8 cellular contexts compared by ENCODE assay signal in the genomic region with DNA sequence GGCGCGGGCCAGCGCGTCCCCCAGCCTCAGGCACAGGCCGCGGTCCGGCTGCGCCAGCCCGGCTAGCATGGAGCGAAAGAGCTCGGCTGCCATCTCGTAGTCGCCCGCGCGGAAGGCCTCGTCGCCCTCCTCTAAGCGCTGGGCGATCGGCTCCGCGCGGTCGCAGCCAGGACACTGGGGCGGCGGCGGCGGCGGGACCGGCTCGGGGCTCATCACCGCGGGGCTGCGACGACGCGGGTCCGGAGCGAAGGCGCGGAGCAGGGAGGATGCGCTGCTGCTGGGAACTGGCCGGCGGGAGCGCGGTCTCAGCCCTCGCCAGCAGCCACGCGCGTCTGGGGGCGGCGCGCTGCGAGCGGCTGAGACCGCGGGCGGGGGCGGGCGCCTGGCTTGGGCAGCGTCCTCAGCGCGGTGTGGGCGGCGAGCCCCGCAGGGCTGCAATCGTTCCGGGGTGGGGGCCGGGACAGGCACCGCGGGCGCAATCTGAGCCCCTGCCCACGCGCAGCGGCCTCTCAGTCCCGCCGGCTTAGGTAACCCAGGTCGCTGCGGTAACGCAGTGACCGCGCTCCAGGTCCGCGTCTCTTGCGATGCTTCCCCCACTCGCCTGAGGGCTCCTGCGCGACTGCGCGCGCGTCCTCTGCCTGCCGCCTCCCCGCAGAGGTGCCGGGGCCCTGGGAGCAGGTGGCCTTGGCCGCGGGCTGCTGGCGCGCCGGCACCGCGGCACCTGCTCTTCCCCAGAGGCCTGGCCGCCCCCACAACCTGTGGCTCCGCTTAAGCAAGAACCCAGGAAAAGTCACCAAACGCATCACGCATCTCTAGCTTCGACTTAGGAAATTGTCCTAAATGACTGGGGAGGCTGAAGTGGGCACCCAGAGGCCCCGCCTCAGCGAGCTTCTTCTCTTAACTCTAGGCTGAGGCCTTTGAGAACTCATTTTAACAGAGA. TPM values are rescaled to one million over a fixed set of nuclear protein-coding genes. Genes with fewer than 3 reads are reported as not detected.
DNase-seq lines count a peak whose midpoint lies in the region; ATAC-seq and TF ChIP-seq lines count a peak whose summit lies in the region.

A gene (minus strand): TSS at position 621 of the 940 bp plus-strand sequence. CDS start 408 bp downstream, at position 213.

- TF ChIP-seq CTCF in endodermal cell (conservative IDR thresholded peaks at IDR 0.05) (no peak), mucosa of descending colon (IDR thresholded peaks at IDR 0.05) (no peak), upper lobe of right lung (IDR thresholded peaks at IDR 0.05) (no peak)

- intact Hi-C loops in mucosa of descending colon (cut with DNase I, micrococcal nuclease) = no loop called here
- intact Hi-C loops in upper lobe of right lung (cut with DNase I) = no loop called here

- peaks cover 3% of the 10 kb centered on the region for H3K4me1 Mint-ChIP-seq in activated naive CD4-positive, alpha-beta T cell treated with anti-CD3 and anti-CD28 coated beads, Interleukin-2, amount 50 U/mL, for 24 hours
- H3K4me1 Mint-ChIP-seq in endodermal cell = no peaks in the 10 kb centered on the region

- 1 to 2% methylated on average over 22 to 110 of the region's 110 CpGs for WGBS in endodermal cell (ENCODE audit: insufficient coverage in 1 of 2, insufficient read length in 1 of 2), 2 experiments

- H3K36me3 Mint-ChIP-seq in activated naive CD4-positive, alpha-beta T cell treated with anti-CD3 and anti-CD28 coated beads, Interleukin-2, amount 50 U/mL, for 24 hours = peaks cover 3% of the 10 kb centered on the region
- peaks cover 2% of the 10 kb centered on the region for H3K36me3 Mint-ChIP-seq in endodermal cell (ENCODE audit: low read depth)

- no peak within 1 kb of the TSS for H3K27ac Mint-ChIP-seq in activated naive CD4-positive, alpha-beta T cell treated with anti-CD3 and anti-CD28 coated beads, Interleukin-2, amount 50 U/mL, for 24 hours
- no peak within 1 kb of the TSS for H3K27ac Mint-ChIP-seq in endodermal cell

- no peak for DNase-seq in activated naive CD4-positive, alpha-beta T cell (lab: John Stamatoyannopoulos, UW)
- DNase-seq in endodermal cell (peak; percentile 69), mucosa of descending colon (peak in 1 of 3 donors; percentile 38), upper lobe of right lung (peak; percentile 83)

- H3K4me3 ChIP-seq in endodermal cell (ENCODE audit: low read length) = peak within 1 kb of the TSS; percentile 61
- no peak within 1 kb of the TSS for H3K4me3 ChIP-seq in mucosa of descending colon
- H3K4me3 ChIP-seq in upper lobe of right lung = peak within 1 kb of the TSS; percentile 53

- H3K27me3 Mint-ChIP-seq in activated naive CD4-positive, alpha-beta T cell treated with anti-CD3 and anti-CD28 coated beads, Interleukin-2, amount 50 U/mL, for 24 hours = peaks cover 46% of the 10 kb centered on the region
- H3K27me3 Mint-ChIP-seq in endodermal cell (ENCODE audit: insufficient read depth) = peaks cover 67% of the 10 kb centered on the region

- H3K9ac ChIP-seq in endodermal cell (ENCODE audit: extremely low read depth, low read length, poor library complexity, severe bottlenecking) = no peak within 1 kb of the TSS

- H3K36me3 ChIP-seq in endodermal cell (ENCODE audit: control insufficient read depth, insufficient read depth, low read length) (no peaks in the 10 kb centered on the region), mucosa of descending colon (ENCODE audit: low read depth) (no peaks in the 10 kb centered on the region), upper lobe of right lung (no peaks in the 10 kb centered on the region)

- H3K4me3 Mint-ChIP-seq in activated naive CD4-positive, alpha-beta T cell treated with anti-CD3 and anti-CD28 coated beads, Interleukin-2, amount 50 U/mL, for 24 hours = peak within 1 kb of the TSS; percentile 55
- peak within 1 kb of the TSS; percentile 41 for H3K4me3 Mint-ChIP-seq in endodermal cell

- H3K27ac ChIP-seq in endodermal cell (ENCODE audit: low read depth, low read length) (no peak within 1 kb of the TSS), upper lobe of right lung (peak within 1 kb of the TSS; percentile 47)

- H3K9me3 Mint-ChIP-seq in activated naive CD4-positive, alpha-beta T cell treated with anti-CD3 and anti-CD28 coated beads, Interleukin-2, amount 50 U/mL, for 24 hours = peaks cover 11% of the 10 kb centered on the region
- H3K9me3 Mint-ChIP-seq in endodermal cell = peaks cover 19% of the 10 kb centered on the region

- peaks cover 14% of the 10 kb centered on the region for H3K9me3 ChIP-seq in endodermal cell (ENCODE audit: control insufficient read depth, low read length)
- peaks cover 10% of the 10 kb centered on the region for H3K9me3 ChIP-seq in mucosa of descending colon
- H3K9me3 ChIP-seq in upper lobe of right lung = no peaks in the 10 kb centered on the region

- H3K4me1 ChIP-seq in endodermal cell (ENCODE audit: control insufficient read depth, insufficient read depth, low read length) (no peaks in the 10 kb centered on the region), mucosa of descending colon (ENCODE audit: low read depth) (no peaks in the 10 kb centered on the region), upper lobe of right lung (peaks cover 4% of the 10 kb centered on the region)

- ATAC-seq in mucosa of descending colon (peak; percentile 28), upper lobe of right lung (peak; percentile 87), GM18870 (IDR thresholded peaks at IDR 0.05; ENCODE audit: unreplicated experiment) (no peak)
- no peak for ATAC-seq in activated CD4-positive, CD25-positive, alpha-beta regulatory T cell treated with anti-CD3 and anti-CD28 coated beads, Interleukin-2, amount 50 U/mL, for 24 hours

- H3K27me3 ChIP-seq in endodermal cell (ENCODE audit: control insufficient read depth, insufficient read depth, low read length, poor library complexity, severe bottlenecking) = peaks cover 61% of the 10 kb centered on the region
- peaks cover 46% of the 10 kb centered on the region for H3K27me3 ChIP-seq in upper lobe of right lung

TF ChIP-seq in PFSK-1, 5 proteins besides CTCF, POLR2A, EP300 and RAD21:
- TF ChIP-seq SIN3A (IDR thresholded peaks at IDR 0.05; ENCODE audit: borderline replicate concordance, insufficient read depth, low read length) (no peak), FOXP2 (optimal IDR thresholded peaks at IDR 0.05; ENCODE audit: borderline replicate concordance, extremely low read depth, extremely low read length, insufficient read depth) (peak; percentile 30), POLR2AphosphoS5 (IDR thresholded peaks at IDR 0.05; ENCODE audit: low read depth, low read length) (no peak), TAF1 (IDR thresholded peaks at IDR 0.05; ENCODE audit: borderline replicate concordance, insufficient read depth, low read length) (no peak)
- TF ChIP-seq, protein P1, sequence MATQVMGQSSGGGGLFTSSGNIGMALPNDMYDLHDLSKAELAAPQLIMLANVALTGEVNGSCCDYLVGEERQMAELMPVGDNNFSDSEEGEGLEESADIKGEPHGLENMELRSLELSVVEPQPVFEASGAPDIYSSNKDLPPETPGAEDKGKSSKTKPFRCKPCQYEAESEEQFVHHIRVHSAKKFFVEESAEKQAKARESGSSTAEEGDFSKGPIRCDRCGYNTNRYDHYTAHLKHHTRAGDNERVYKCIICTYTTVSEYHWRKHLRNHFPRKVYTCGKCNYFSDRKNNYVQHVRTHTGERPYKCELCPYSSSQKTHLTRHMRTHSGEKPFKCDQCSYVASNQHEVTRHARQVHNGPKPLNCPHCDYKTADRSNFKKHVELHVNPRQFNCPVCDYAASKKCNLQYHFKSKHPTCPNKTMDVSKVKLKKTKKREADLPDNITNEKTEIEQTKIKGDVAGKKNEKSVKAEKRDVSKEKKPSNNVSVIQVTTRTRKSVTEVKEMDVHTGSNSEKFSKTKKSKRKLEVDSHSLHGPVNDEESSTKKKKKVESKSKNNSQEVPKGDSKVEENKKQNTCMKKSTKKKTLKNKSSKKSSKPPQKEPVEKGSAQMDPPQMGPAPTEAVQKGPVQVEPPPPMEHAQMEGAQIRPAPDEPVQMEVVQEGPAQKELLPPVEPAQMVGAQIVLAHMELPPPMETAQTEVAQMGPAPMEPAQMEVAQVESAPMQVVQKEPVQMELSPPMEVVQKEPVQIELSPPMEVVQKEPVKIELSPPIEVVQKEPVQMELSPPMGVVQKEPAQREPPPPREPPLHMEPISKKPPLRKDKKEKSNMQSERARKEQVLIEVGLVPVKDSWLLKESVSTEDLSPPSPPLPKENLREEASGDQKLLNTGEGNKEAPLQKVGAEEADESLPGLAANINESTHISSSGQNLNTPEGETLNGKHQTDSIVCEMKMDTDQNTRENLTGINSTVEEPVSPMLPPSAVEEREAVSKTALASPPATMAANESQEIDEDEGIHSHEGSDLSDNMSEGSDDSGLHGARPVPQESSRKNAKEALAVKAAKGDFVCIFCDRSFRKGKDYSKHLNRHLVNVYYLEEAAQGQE (IDR thresholded peaks at IDR 0.05; ENCODE audit: insufficient read depth in 1 of 2, low read depth in 2 of 2, low read length in 2 of 2) = no peak

RNA-seq across cellular contexts. Expression of the gene that starts here (rescaled TPM):
- polyA plus RNA-seq in PFSK-1 (2012; ENCODE audit: insufficient read length, low read depth) = 4.8 TPM
- total RNA-seq in endodermal cell = under 1 TPM; 0.40 to 0.71 TPM
- 0.39 TPM for polyA plus RNA-seq in endodermal cell (2013, experiment 1 of 2)
- 0.37 TPM for polyA plus RNA-seq in endodermal cell (2013, experiment 2 of 2)
- 10 to 100 TPM in 1 of 3 donors, under 1 TPM in 2; 0.41 to 19.9 (median 0.67) TPM for total RNA-seq in mucosa of descending colon
- total RNA-seq in upper lobe of right lung = 4.2 TPM

Comparison
In these comparisons a context has a peak if more than half of its experiments do, and no peak if none do; other contexts are left out.
1. Peak in DNase-seq and H3K4me3 ChIP-seq in endodermal cell; RNA of the gene not detected or under 1 TPM.
2. ATAC-seq: peak in mucosa of descending colon (single experiment) and upper lobe of right lung (single experiment); none in GM18870 (single experiment) and activated CD4-positive, CD25-positive, alpha-beta regulatory T cell treated with anti-CD3 and anti-CD28 coated beads, Interleukin-2, amount 50 U/mL, for 24 hours (0 of 2).